ENCODE assay signal across 15 cellular contexts in the genomic region with DNA sequence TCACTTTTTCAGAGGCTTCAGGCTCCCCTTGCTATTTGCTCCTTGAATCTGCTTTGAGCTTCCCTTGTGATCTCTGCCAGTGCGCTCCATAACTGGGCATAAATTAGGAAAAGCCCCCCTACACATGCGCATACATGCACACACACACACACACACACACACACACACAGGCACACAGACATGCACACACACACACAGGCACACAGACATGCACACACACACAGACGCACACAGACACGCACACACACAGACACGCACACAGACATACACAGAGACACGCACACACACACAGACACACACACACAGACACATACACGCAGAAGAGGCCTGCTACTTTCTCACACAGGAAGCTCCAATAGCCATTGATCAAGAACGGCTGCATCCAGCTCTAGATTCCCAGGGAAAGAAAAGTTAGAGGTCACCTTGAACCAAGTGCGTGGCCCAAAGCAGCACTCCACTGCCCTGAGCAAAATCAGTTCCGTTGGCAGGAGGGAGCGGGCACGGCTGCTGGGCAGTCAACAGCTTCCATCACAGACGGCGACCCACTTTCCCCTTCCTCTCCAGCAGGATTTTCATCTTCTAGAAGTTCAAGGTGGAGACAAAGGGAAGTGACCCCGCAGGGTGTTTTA.
"Had no signal": no experiment of that assay in that cellular context is flagged by ENCODE, and none has a peak within 500 bp of the region (broad histone marks: within the 10 kb centered on the region; RNA-seq: fewer than 3 reads in every experiment).

No MANE protein-coding gene starts in this region.

- H3K4me1 ChIP-seq: breast epithelium, parathyroid adenoma, tibial nerve, vagina had no signal

- H3K9ac ChIP-seq: parathyroid adenoma had no signal

- H3K27ac ChIP-seq: breast epithelium, left lung, parathyroid adenoma, skin epidermis, tibial nerve, vagina had no signal

- H3K4me3 ChIP-seq: breast epithelium, left lung, skin epidermis, tibial nerve, vagina had no signal

- H3K79me2 ChIP-seq: parathyroid adenoma had no signal

- H3K27ac Mint-ChIP-seq: activated naive CD8-positive, alpha-beta T cell treated with anti-CD3 and anti-CD28 coated beads, Interleukin-2, amount 10 ng/mL, durations not matched to agents 7 days and 5 days had no signal

- H3K36me3 ChIP-seq: breast epithelium had no signal

- DNase-seq: activated CD4-positive, alpha-beta T cell treated with anti-CD3 and anti-CD28 coated beads for 1 hour; activated CD4-positive, alpha-beta T cell treated with anti-CD3 and anti-CD28 coated beads, Interleukin-2, amount 50 U/mL, for 48 hours; activated naive CD8-positive, alpha-beta T cell treated with anti-CD3 and anti-CD28 coated beads, Interleukin-2, amount 10 ng/mL, durations not matched to agents 7 days and 5 days; activated T-cell treated with anti-CD3 and anti-CD28 coated beads, Interleukin-2, amount 50 U/mL, for 48 hours; anterior cingulate cortex; left lung had no signal

- H2AFZ ChIP-seq: parathyroid adenoma had no signal

- H3K4me3 Mint-ChIP-seq: activated naive CD8-positive, alpha-beta T cell treated with anti-CD3 and anti-CD28 coated beads, Interleukin-2, amount 10 ng/mL, durations not matched to agents 7 days and 5 days; neural crest cell had no signal

- H3K27me3 Mint-ChIP-seq: activated naive CD8-positive, alpha-beta T cell treated with anti-CD3 and anti-CD28 coated beads, Interleukin-2, amount 10 ng/mL, durations not matched to agents 7 days and 5 days had no signal

- H3K27me3 ChIP-seq: breast epithelium, left lung, tibial nerve, vagina had no signal

- H3K9me3 Mint-ChIP-seq: neural crest cell had no signal

- H3K9me3 ChIP-seq: left lung, vagina had no signal

- ATAC-seq: left lung had no signal

- FAIRE-seq: endothelial cell of umbilical vein, frontal cortex, keratinocyte had no signal
